ENCODE assay signal across 11 cellular contexts in genomic region chr7:141976524-141977245, GRCh38. TPM values are rescaled to one million over a fixed set of nuclear protein-coding genes. Genes with fewer than 3 reads are reported as not detected.
DNase-seq lines count a peak whose midpoint lies in the region; ATAC-seq and TF ChIP-seq lines count a peak whose summit lies in the region.
"Had no signal": no experiment of that assay in that cellular context is flagged by ENCODE, and none has a peak within 500 bp of the region (broad histone marks: within the 10 kb centered on the region; RNA-seq: fewer than 3 reads in every experiment).

No MANE protein-coding gene starts in this region.

- 0 out of 2 replicates have a peak, but pooled peaks cover 4% of the 10 kb centered on the region for H3K4me1 ChIP-seq in PC-3 (ENCODE audit: insufficient read depth, low read length)

- peaks cover 10% of the 10 kb centered on the region for H3K4me1 Mint-ChIP-seq in activated CD4-positive, alpha-beta T cell treated with anti-CD3 and anti-CD28 coated beads for 36 hours

- H3K4me3 ChIP-seq in PC-3 (ENCODE audit: low read length), result 0 out of 2 replicates have a peak overlapping the region, but pooled peaks have one; percentile 60
- H3K4me3 ChIP-seq in dorsolateral prefrontal cortex, result peak overlapping the region in 30 of 59 donors; percentile 24 to 60 (median 46)
- H3K4me3 ChIP-seq in retinal pigment epithelial cell (ENCODE audit: low read length), result peak overlapping the region; percentile 54
- no peak overlapping the region for H3K4me3 ChIP-seq in H7 (ENCODE audit: insufficient read depth, low read depth, low read length)

- H3K4me3 Mint-ChIP-seq in activated CD4-positive, alpha-beta T cell treated with anti-CD3 and anti-CD28 coated beads for 36 hours, result peak overlapping the region; percentile 63

- no peaks in the 10 kb centered on the region for H3K36me3 Mint-ChIP-seq in activated CD4-positive, alpha-beta T cell treated with anti-CD3 and anti-CD28 coated beads for 36 hours (ENCODE audit: low read depth)

- peak; percentile 7; the same call in 1 of the 2 replicates for TF ChIP-seq CTCF in PC-3 (conservative IDR thresholded peaks at IDR 0.05; ENCODE audit: low read depth, low read length)
- TF ChIP-seq CTCF in dorsolateral prefrontal cortex (IDR thresholded peaks at IDR 0.05 in 54 of 56, conservative IDR thresholded peaks at IDR 0.05 in 2 of 56; ENCODE audit: low read depth in 1 of 56, partially characterized antibody in 56 of 56), result peak in 8 of 56 donors; percentile 0 to 58 (median 13)
- TF ChIP-seq CTCF in retinal pigment epithelial cell (conservative IDR thresholded peaks at IDR 0.05; ENCODE audit: low read depth, low read length), result no peak

- H3K9ac ChIP-seq in PC-3 (ENCODE audit: low read length), result no peak overlapping the region

- no peaks in the 10 kb centered on the region for H3K9me3 ChIP-seq in PC-3 (ENCODE audit: low read length)

- H3K36me3 ChIP-seq in PC-3 (ENCODE audit: low read depth, low read length) (no peaks in the 10 kb centered on the region; the same call in 1 of the 2 replicates), H7 (replicated peaks; ENCODE audit: control insufficient read depth, insufficient read depth, low read length) (no peaks in the 10 kb centered on the region)

- POLR2A ChIA-PET in activated CD4-positive, alpha-beta T cell treated with anti-CD3 and anti-CD28 coated beads for 36 hours (lab: Charles Lee), result no interaction called here
- POLR2A ChIA-PET in PC-3 (lab: Charles Lee; ENCODE audit: unreplicated experiment), result no interaction called here

- H3K27ac ChIP-seq in PC-3 (ENCODE audit: low read length) (no peak overlapping the region), dorsolateral prefrontal cortex (no peak overlapping the region)

- CTCF ChIA-PET in activated CD4-positive, alpha-beta T cell treated with anti-CD3 and anti-CD28 coated beads for 36 hours (lab: Charles Lee), result interaction anchor here (0.5 to 2.7 kb wide), 26 partner anchors 10 to 1056 kb away, joined by 3 to 22 read pairs (median 3); no protein-coding TSS in a partner anchor
- CTCF ChIA-PET in PC-3 (lab: Charles Lee), result no interaction called here

- H3K4me2 ChIP-seq in PC-3 (ENCODE audit: low read length), result peak overlapping the region; percentile 78

- no peaks in the 10 kb centered on the region for H3K9me3 Mint-ChIP-seq in activated CD4-positive, alpha-beta T cell treated with anti-CD3 and anti-CD28 coated beads for 36 hours (ENCODE audit: low read depth)

- H3K9me2 ChIP-seq in PC-3 (replicated peaks; ENCODE audit: low read length), result no peaks in the 10 kb centered on the region

- no peak overlapping the region for H3K27ac Mint-ChIP-seq in activated CD4-positive, alpha-beta T cell treated with anti-CD3 and anti-CD28 coated beads for 36 hours

- no peaks in the 10 kb centered on the region for H3F3A ChIP-seq in PC-3 (ENCODE audit: low read length, unreplicated experiment)

- no peak for ATAC-seq in activated CD4-positive, alpha-beta T cell treated with anti-CD3 and anti-CD28 coated beads for 36 hours
- no peak for ATAC-seq in PC-3

- intact Hi-C loops in activated CD4-positive, alpha-beta T cell treated with anti-CD3 and anti-CD28 coated beads for 36 hours (cut with DNase I, micrococcal nuclease), result loop anchor here (1.0 to 10.0 kb wide), 7 partner anchors 213 to 1241 kb away; partner anchors contain the start of gene EPHB6 (in 1 of the 2)
- intact Hi-C loops in PC-3 (cut with micrococcal nuclease), result loop anchor here (1.0 kb wide), 1 partner anchor 326 kb away; no protein-coding TSS in a partner anchor
- intact Hi-C loops in dorsolateral prefrontal cortex (cut with DNase I), result loop anchor here (2.0 to 5.0 kb wide), 3 partner anchors 111 to 212 kb away; no protein-coding TSS in a partner anchor

- H4K20me1 ChIP-seq in PC-3 (ENCODE audit: low read length), result no peaks in the 10 kb centered on the region

- H3K79me2 ChIP-seq in PC-3 (ENCODE audit: low read length), result no peaks in the 10 kb centered on the region

- no peak for DNase-seq in activated CD4-positive, alpha-beta T cell treated with anti-CD3 and anti-CD28 coated beads for 36 hours
- no peak for DNase-seq in activated CD4-positive, alpha-beta T cell treated with anti-CD3 and anti-CD28 coated beads, Interleukin-2, amount 50 U/mL, for 1 hour
- DNase-seq in PC-3, result no peak
- no peak for DNase-seq in dorsolateral prefrontal cortex
- DNase-seq in retinal pigment epithelial cell (ENCODE audit: low read depth), result no peak
- no peak for DNase-seq in H7
- DNase-seq in dedifferentiated amniotic fluid mesenchymal stem cell (ENCODE audit: extremely low spot score), result no peak
- no peak for DNase-seq in DMS53 treated with DMSO at 0.1 percent for 48 hours (lab: John Stamatoyannopoulos, UW; ENCODE audit: unreplicated experiment)

- peaks cover 11% of the 10 kb centered on the region; the same call in 1 of the 2 replicates for H3K27me3 ChIP-seq in PC-3 (ENCODE audit: low read length)
- H3K27me3 ChIP-seq in dorsolateral prefrontal cortex, result peaks cover 0 to 6% (median 0%) of the 10 kb centered on the region in 45 donors
- H3K27me3 ChIP-seq in H7 (ENCODE audit: control insufficient read depth, insufficient read depth, low read length), result no peaks in the 10 kb centered on the region

- no TSS peak for BruUV-seq in PC-3 (replicated peaks; lab: Mats Ljungman, UMichigan)

- H2AFZ ChIP-seq in PC-3 (ENCODE audit: low read length), result peak overlapping the region; percentile 89

- no peaks in the 10 kb centered on the region for H3K27me3 Mint-ChIP-seq in activated CD4-positive, alpha-beta T cell treated with anti-CD3 and anti-CD28 coated beads for 36 hours

RNA-seq across cellular contexts. Expression of gene TAS2R38, which starts 3.1 kb away (rescaled TPM):
- total RNA-seq in activated CD4-positive, alpha-beta T cell treated with anti-CD3 and anti-CD28 coated beads for 36 hours, result not detected
- total RNA-seq in PC-3 (2014; rRNA removed), result not detected in 2 replicates
- not detected for total RNA-seq in dorsolateral prefrontal cortex
- total RNA-seq in H7 (2014; rRNA removed; shearing (Covaris generic)), result not detected in 2 replicates
- total RNA-seq: A673, aorta, mucosa of gallbladder had no signal

RNA-seq across cellular contexts. Expression of gene MGAM, which starts 19.0 kb away (rescaled TPM):
- under 1 TPM in 1 of 2 experiments, not detected in 1; 0.27 TPM for total RNA-seq in activated CD4-positive, alpha-beta T cell treated with anti-CD3 and anti-CD28 coated beads for 36 hours
- total RNA-seq in PC-3 (2014; rRNA removed) (not detected in 2 replicates), dorsolateral prefrontal cortex (1 to 10 TPM in 94 of 120 experiments, under 1 TPM in 25, not detected in 1; 0.26 to 7.6 (median 1.7) TPM)
- 0.14 and 0.22 TPM in 2 replicates for total RNA-seq in H7 (2014; rRNA removed; shearing (Covaris generic))
- total RNA-seq: A673 had no signal

RNA-seq across cellular contexts. Expression of gene CLEC5A, which starts 29.9 kb away (rescaled TPM):
- not detected for total RNA-seq in activated CD4-positive, alpha-beta T cell treated with anti-CD3 and anti-CD28 coated beads for 36 hours
- total RNA-seq in PC-3 (2014; rRNA removed) (not detected in 2 replicates), dorsolateral prefrontal cortex (1 to 10 TPM in 78 of 120 experiments, under 1 TPM in 37, not detected in 5; 0.16 to 9.4 (median 1.6) TPM)
- total RNA-seq in H7 (2014; rRNA removed; shearing (Covaris generic)), result not detected in 2 replicates
- total RNA-seq: A673 had no signal
